1 cellular context compared by ENCODE assay signal in the genomic region with DNA sequence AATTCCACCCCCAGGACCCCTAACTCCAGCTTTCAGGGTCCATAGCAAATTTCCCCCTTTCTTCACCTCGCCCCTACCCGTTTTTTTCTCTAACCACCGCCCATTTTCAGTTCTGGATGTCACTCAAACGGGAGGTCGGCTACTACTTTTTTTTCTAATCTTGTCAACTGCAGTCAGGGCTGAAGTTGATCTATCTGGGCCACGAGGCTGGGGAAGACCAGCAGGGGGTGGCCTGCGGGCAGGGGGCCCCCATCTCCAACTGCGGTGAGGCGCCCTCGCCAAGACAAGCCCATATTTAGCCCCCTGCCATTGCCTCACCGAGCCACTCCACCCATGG.
TF ChIP-seq lines count a peak whose summit lies in the region.

No MANE protein-coding gene starts in this region.

TF ChIP-seq in endothelial cell of umbilical vein, 7 proteins besides CTCF, POLR2A, EP300 and RAD21 (continued from another document):
- TF ChIP-seq EZH2 (IDR thresholded peaks at IDR 0.05; ENCODE audit: borderline replicate concordance, low read depth, low read length, severe bottlenecking) = no peak
- TF ChIP-seq, protein P1, sequence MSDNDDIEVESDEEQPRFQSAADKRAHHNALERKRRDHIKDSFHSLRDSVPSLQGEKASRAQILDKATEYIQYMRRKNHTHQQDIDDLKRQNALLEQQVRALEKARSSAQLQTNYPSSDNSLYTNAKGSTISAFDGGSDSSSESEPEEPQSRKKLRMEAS (IDR thresholded peaks at IDR 0.05; ENCODE audit: insufficient read depth, insufficient read length) = no peak
- TF ChIP-seq GATA2 (IDR thresholded peaks at IDR 0.05; ENCODE audit: insufficient read depth, insufficient read length, low read depth, low read length) = no peak
